In genomic region chr3:159825216-159825854, GRCh38 we compare ENCODE assay signal across 1 cellular context.
TF ChIP-seq lines count a peak whose summit lies in the region.

No MANE protein-coding gene starts in this region.

TF ChIP-seq in A549, 52 proteins besides CTCF, POLR2A, EP300 and RAD21 (continued from another document):
- no peak for TF ChIP-seq RCOR1 (IDR thresholded peaks at IDR 0.05; ENCODE audit: low read depth, low read length)
- no peak for TF ChIP-seq HDAC2 (IDR thresholded peaks at IDR 0.05)
- TF ChIP-seq TFCP2L1 (CRISPR knock-in tag; IDR thresholded peaks at IDR 0.05) = no peak
- TF ChIP-seq CBX2 (IDR thresholded peaks at IDR 0.05; ENCODE audit: borderline replicate concordance, low read depth) = no peak
- TF ChIP-seq BHLHE40 (IDR thresholded peaks at IDR 0.05; ENCODE audit: low read depth, low read length) = no peak
- TF ChIP-seq, protein P1, sequence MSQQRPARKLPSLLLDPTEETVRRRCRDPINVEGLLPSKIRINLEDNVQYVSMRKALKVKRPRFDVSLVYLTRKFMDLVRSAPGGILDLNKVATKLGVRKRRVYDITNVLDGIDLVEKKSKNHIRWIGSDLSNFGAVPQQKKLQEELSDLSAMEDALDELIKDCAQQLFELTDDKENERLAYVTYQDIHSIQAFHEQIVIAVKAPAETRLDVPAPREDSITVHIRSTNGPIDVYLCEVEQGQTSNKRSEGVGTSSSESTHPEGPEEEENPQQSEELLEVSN (IDR thresholded peaks at IDR 0.05; ENCODE audit: borderline replicate concordance, low read depth) = no peak
- TF ChIP-seq ZC3H11A (IDR thresholded peaks at IDR 0.05) = no peak
- no peak for TF ChIP-seq HOXB13 (CRISPR knock-in tag; IDR thresholded peaks at IDR 0.05; ENCODE audit: low read depth)
- TF ChIP-seq POLR2AphosphoS2 (conservative IDR thresholded peaks at IDR 0.05; ENCODE audit: low read length) = no peak
- TF ChIP-seq HEYL (CRISPR knock-in tag; IDR thresholded peaks at IDR 0.05) = no peak
- no peak for TF ChIP-seq JUN (IDR thresholded peaks at IDR 0.05)
- no peak for TF ChIP-seq ATOH8 (CRISPR knock-in tag; IDR thresholded peaks at IDR 0.05; ENCODE audit: low read depth)
- TF ChIP-seq, protein P2, sequence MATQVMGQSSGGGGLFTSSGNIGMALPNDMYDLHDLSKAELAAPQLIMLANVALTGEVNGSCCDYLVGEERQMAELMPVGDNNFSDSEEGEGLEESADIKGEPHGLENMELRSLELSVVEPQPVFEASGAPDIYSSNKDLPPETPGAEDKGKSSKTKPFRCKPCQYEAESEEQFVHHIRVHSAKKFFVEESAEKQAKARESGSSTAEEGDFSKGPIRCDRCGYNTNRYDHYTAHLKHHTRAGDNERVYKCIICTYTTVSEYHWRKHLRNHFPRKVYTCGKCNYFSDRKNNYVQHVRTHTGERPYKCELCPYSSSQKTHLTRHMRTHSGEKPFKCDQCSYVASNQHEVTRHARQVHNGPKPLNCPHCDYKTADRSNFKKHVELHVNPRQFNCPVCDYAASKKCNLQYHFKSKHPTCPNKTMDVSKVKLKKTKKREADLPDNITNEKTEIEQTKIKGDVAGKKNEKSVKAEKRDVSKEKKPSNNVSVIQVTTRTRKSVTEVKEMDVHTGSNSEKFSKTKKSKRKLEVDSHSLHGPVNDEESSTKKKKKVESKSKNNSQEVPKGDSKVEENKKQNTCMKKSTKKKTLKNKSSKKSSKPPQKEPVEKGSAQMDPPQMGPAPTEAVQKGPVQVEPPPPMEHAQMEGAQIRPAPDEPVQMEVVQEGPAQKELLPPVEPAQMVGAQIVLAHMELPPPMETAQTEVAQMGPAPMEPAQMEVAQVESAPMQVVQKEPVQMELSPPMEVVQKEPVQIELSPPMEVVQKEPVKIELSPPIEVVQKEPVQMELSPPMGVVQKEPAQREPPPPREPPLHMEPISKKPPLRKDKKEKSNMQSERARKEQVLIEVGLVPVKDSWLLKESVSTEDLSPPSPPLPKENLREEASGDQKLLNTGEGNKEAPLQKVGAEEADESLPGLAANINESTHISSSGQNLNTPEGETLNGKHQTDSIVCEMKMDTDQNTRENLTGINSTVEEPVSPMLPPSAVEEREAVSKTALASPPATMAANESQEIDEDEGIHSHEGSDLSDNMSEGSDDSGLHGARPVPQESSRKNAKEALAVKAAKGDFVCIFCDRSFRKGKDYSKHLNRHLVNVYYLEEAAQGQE (IDR thresholded peaks at IDR 0.05) = no peak
